ENCODE assay signal across 9 cellular contexts in the genomic region with DNA sequence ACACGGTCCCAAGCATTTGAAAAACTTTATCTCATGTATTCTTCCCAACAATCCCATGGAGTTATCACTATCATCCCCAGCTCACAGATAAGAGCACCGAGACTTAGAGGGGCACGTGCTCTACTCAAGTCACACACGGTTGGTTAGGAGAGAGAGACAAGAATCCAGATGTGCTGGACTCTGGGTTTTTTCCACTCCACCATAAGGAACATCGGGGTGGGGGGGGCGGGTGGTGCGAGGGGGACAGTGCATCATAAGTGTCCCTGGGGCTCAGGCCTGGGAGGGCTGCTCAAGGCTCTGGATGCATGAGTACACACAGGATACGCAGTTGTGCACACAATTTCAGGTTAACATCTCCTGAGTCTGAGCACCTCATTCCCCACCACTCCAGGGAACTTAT. TPM values are rescaled to one million over a fixed set of nuclear protein-coding genes. Genes with fewer than 3 reads are reported as not detected.
A peak's percentile ranks its signal among the peaks of the same experiment; 100 is the strongest.
DNase-seq lines count a peak whose midpoint lies in the region; ATAC-seq and TF ChIP-seq lines count a peak whose summit lies in the region.
"Had no signal": no experiment of that assay in that cellular context is flagged by ENCODE, and none has a peak within 500 bp of the region (broad histone marks: within the 10 kb centered on the region; RNA-seq: fewer than 3 reads in every experiment).

No MANE protein-coding gene starts in this region.

- H3K9me3 ChIP-seq in AG04450 (ENCODE audit: control insufficient read depth, insufficient read depth, low read length) (no peaks in the 10 kb centered on the region), parathyroid adenoma (ENCODE audit: control insufficient read depth, low read length) (no peaks in the 10 kb centered on the region)

- no peak overlapping the region for H3K27ac Mint-ChIP-seq in activated T-helper 17 cell treated with anti-CD3 and anti-CD28 coated beads, Interleukin-2, amount 50 U/mL, for 72 hours

- no peaks in the 10 kb centered on the region for H3K4me1 Mint-ChIP-seq in activated T-helper 17 cell treated with anti-CD3 and anti-CD28 coated beads, Interleukin-2, amount 50 U/mL, for 72 hours

- H3K4me3 ChIP-seq in AG04450 (ENCODE audit: low read depth, low read length), result peak overlapping the region; percentile 56; the same call in 1 of the 2 replicates
- peak overlapping the region; percentile 19 for H3K4me3 ChIP-seq in fibroblast of villous mesenchyme (ENCODE audit: low read depth, low read length)
- H3K4me3 ChIP-seq in parathyroid adenoma (ENCODE audit: low read depth, low read length), result no peak overlapping the region

- no peaks in the 10 kb centered on the region for H3K9me3 Mint-ChIP-seq in activated T-helper 17 cell treated with anti-CD3 and anti-CD28 coated beads, Interleukin-2, amount 50 U/mL, for 72 hours

- no peak for DNase-seq in AG04450 (ENCODE audit: low read depth, low spot score)
- DNase-seq in fibroblast of villous mesenchyme (ENCODE audit: low read depth), result peak; percentile 92
- no peak for DNase-seq in pons (ENCODE audit: low spot score)
- no peak for DNase-seq in OCI-M1 (lab: John Stamatoyannopoulos, UW)
- DNase-seq: activated CD8-positive, alpha-beta memory T cell treated with anti-CD3 and anti-CD28 coated beads, Interleukin-2, amount 50 U/mL, for 4 hours had no signal

- H3K9ac ChIP-seq in parathyroid adenoma, result peak overlapping the region; percentile 54

- POLR2A ChIA-PET in AG04450 (lab: Yijun Ruan, JAX), result no interaction called here

- peaks cover 46% of the 10 kb centered on the region for H3K79me2 ChIP-seq in parathyroid adenoma

- peak overlapping the region; percentile 19 for H3K4me2 ChIP-seq in parathyroid adenoma (ENCODE audit: low read length)

- H3K4me3 Mint-ChIP-seq in activated T-helper 17 cell treated with anti-CD3 and anti-CD28 coated beads, Interleukin-2, amount 50 U/mL, for 72 hours, result peak overlapping the region; percentile 28

- peak overlapping the region; percentile 93 for H3K27ac ChIP-seq in AG04450 (ENCODE audit: low read depth, low read length)
- H3K27ac ChIP-seq in parathyroid adenoma, result peak overlapping the region; percentile 99

- H2AFZ ChIP-seq in parathyroid adenoma, result peak overlapping the region; percentile 75

- H3K36me3 Mint-ChIP-seq in activated T-helper 17 cell treated with anti-CD3 and anti-CD28 coated beads, Interleukin-2, amount 50 U/mL, for 72 hours (ENCODE audit: low read depth), result no peaks in the 10 kb centered on the region

- no peak for ATAC-seq in activated T-helper 17 cell treated with anti-CD3 and anti-CD28 coated beads, Interleukin-2, amount 50 U/mL, for 72 hours (replicated peaks)
- no peak for ATAC-seq in GM18502 (IDR thresholded peaks at IDR 0.05; ENCODE audit: poor library complexity, unreplicated experiment)
- no peak for ATAC-seq in HG03280 (IDR thresholded peaks at IDR 0.05; ENCODE audit: unreplicated experiment)

- CTCF ChIA-PET in AG04450 (lab: Charles Lee), result interaction anchor here (0.9 to 1.1 kb wide), 2 partner anchors 49 to 66 kb away, joined by 3 read pairs; no protein-coding TSS in a partner anchor

- no peak for TF ChIP-seq CTCF in AG04450 (IDR thresholded peaks at IDR 0.05; ENCODE audit: low read depth, low read length)
- no peak for TF ChIP-seq CTCF in fibroblast of villous mesenchyme (IDR thresholded peaks at IDR 0.05; ENCODE audit: insufficient read depth, low read depth, low read length)
- no peak for TF ChIP-seq CTCF in parathyroid adenoma (IDR thresholded peaks at IDR 0.05)

- no peaks in the 10 kb centered on the region for H3K36me3 ChIP-seq in parathyroid adenoma (ENCODE audit: control insufficient read depth, insufficient read depth, low read length)

- no peaks in the 10 kb centered on the region for H3K27me3 Mint-ChIP-seq in activated T-helper 17 cell treated with anti-CD3 and anti-CD28 coated beads, Interleukin-2, amount 50 U/mL, for 72 hours

- H3K27me3 ChIP-seq in AG04450 (ENCODE audit: control insufficient read depth, insufficient read depth, low read length) (no peaks in the 10 kb centered on the region), parathyroid adenoma (ENCODE audit: control insufficient read depth, insufficient read depth, low read length) (no peaks in the 10 kb centered on the region)

- peaks cover 56% of the 10 kb centered on the region for H3K4me1 ChIP-seq in parathyroid adenoma

RNA-seq across cellular contexts. Expression of gene CDC42EP4, which starts 7.4 kb away (rescaled TPM):
- polyA plus RNA-seq in AG04450 (2011; rRNA removed), result 21.9 and 23.1 TPM in 2 replicates
- polyA minus RNA-seq in AG04450 (2011; rRNA and poly(A)+ RNA removed), result 28.2 and 36.2 TPM in 2 replicates
- total RNA-seq in activated T-helper 17 cell treated with anti-CD3 and anti-CD28 coated beads, Interleukin-2, amount 50 U/mL, for 72 hours, result 1 to 10 TPM in 1 of 2 donors, under 1 TPM in 1; 0.67 to 2.5 TPM
- 36.4 and 54.8 TPM in 2 replicates for total RNA-seq in fibroblast of villous mesenchyme

RNA-seq across cellular contexts. Expression of gene CPSF4L, which starts 42.8 kb away (rescaled TPM):
- polyA plus RNA-seq in AG04450 (2011; rRNA removed), result not detected in 2 replicates
- not detected in 2 replicates for polyA minus RNA-seq in AG04450 (2011; rRNA and poly(A)+ RNA removed)
- not detected for total RNA-seq in activated T-helper 17 cell treated with anti-CD3 and anti-CD28 coated beads, Interleukin-2, amount 50 U/mL, for 72 hours
- not detected in 2 replicates for total RNA-seq in fibroblast of villous mesenchyme

Comparison
In these comparisons a context has a peak if more than half of its experiments do, and no peak if none do; other contexts are left out.
1. RNA of gene CDC42EP4, which starts 7.4 kb away (total RNA-seq): 36.4 to 54.8 TPM in fibroblast of villous mesenchyme; 0.67 to 2.5 TPM in activated T-helper 17 cell treated with anti-CD3 and anti-CD28 coated beads, Interleukin-2, amount 50 U/mL, for 72 hours; every median in the first group is over 10 times any median in the second.